17 cellular contexts compared by ENCODE assay signal in the genomic region with DNA sequence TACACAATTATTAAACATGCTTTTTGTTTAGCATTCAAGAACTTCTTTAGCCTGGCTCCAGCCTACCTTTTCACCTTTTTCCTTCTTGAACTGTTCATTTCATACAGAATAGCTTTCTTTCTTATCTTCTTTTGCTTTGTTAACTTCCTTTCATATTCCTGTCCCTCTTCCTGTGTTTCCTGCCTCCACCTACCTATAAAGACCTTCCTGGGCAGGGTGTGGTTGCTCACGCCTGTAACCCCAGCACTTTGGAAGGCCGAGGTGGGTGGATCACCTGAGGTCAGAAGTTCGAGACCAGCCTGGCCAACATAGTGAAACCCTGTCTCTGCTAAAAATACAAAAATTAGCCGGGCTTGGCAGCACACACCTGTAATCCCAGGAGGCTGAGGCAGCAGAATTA. TPM values are rescaled to one million over a fixed set of nuclear protein-coding genes. Genes with fewer than 3 reads are reported as not detected.
DNase-seq lines count a peak whose midpoint lies in the region; ATAC-seq and TF ChIP-seq lines count a peak whose summit lies in the region.
"Had no signal": no experiment of that assay in that cellular context is flagged by ENCODE, and none has a peak within 500 bp of the region (broad histone marks: within the 10 kb centered on the region; RNA-seq: fewer than 3 reads in every experiment).

No MANE protein-coding gene starts in this region.

- H4K20me1 ChIP-seq in GM23338 (replicated peaks; ENCODE audit: insufficient read depth), result peaks cover 68% of the 10 kb centered on the region

- peaks cover 65% of the 10 kb centered on the region for H3K4me1 Mint-ChIP-seq in CD4-positive, alpha-beta T cell (ENCODE audit: low read depth)
- peaks cover 2% of the 10 kb centered on the region; the same call in 1 of the 3 replicates for H3K4me1 Mint-ChIP-seq in GM23338
- peaks cover 36% of the 10 kb centered on the region for H3K4me1 Mint-ChIP-seq in activated naive CD8-positive, alpha-beta T cell treated with anti-CD3 and anti-CD28 coated beads for 36 hours
- H3K4me1 Mint-ChIP-seq in natural killer cell treated with Interleukin-12 subunit alpha and Interleukin-12 subunit beta and Interleukin-15 and Interleukin-18, amount 100 ng/mL, for 72 hours (ENCODE audit: low read depth in 2 of 2), result peaks cover 32 to 37% of the 10 kb centered on the region in 2 donors
- H3K4me1 Mint-ChIP-seq: CD14-positive monocyte had no signal

- H3K36me3 Mint-ChIP-seq in CD4-positive, alpha-beta T cell (ENCODE audit: low read depth), result peaks cover 90% of the 10 kb centered on the region
- H3K36me3 Mint-ChIP-seq in GM23338 (ENCODE audit: low read depth), result peaks cover 86% of the 10 kb centered on the region
- H3K36me3 Mint-ChIP-seq in activated naive CD8-positive, alpha-beta T cell treated with anti-CD3 and anti-CD28 coated beads for 36 hours, result peaks cover 26% of the 10 kb centered on the region
- peaks cover 33% of the 10 kb centered on the region for H3K36me3 Mint-ChIP-seq in natural killer cell treated with Interleukin-12 subunit alpha and Interleukin-12 subunit beta and Interleukin-15 and Interleukin-18, amount 100 ng/mL, for 72 hours

- no peak overlapping the region for H3K27ac ChIP-seq in CD4-positive, alpha-beta T cell (ENCODE audit: low read depth, low read length)
- H3K27ac ChIP-seq in GM23338 (ENCODE audit: low read depth), result no peak overlapping the region
- H3K27ac ChIP-seq in gastroesophageal sphincter, result peak overlapping the region in 1 of 4 donors; percentile 19

- 82% methylated on average over 2 of the region's 4 CpGs; no CpG with 5 or more reads in 1 of the 2 donors for WGBS in gastroesophageal sphincter (ENCODE audit: low coverage in 1 of 2), 2 donors

- no peak for TF ChIP-seq EP300 in gastroesophageal sphincter (IDR thresholded peaks at IDR 0.05)

- no peaks in the 10 kb centered on the region for H3K27me3 ChIP-seq in CD4-positive, alpha-beta T cell (ENCODE audit: control insufficient read depth, insufficient read depth, low read length)
- H3K27me3 ChIP-seq in GM23338 (ENCODE audit: insufficient read depth) (no peaks in the 10 kb centered on the region), gastroesophageal sphincter (no peaks in the 10 kb centered on the region)
- H3K27me3 ChIP-seq: MG63 had no signal

- H3K4me3 ChIP-seq in GM23338 (no peak overlapping the region), gastroesophageal sphincter (no peak overlapping the region)
- H3K4me3 ChIP-seq: MG63 had no signal

- POLR2A ChIA-PET in CD4-positive, alpha-beta T cell (lab: Charles Lee), result interaction anchor here (1.0 to 1.3 kb wide), 2 partner anchors 16 to 23 kb away, joined by 4 read pairs; no protein-coding TSS in a partner anchor

- peak overlapping the region; percentile 67 for H3K27ac Mint-ChIP-seq in CD4-positive, alpha-beta T cell
- H3K27ac Mint-ChIP-seq in GM23338, result no peak overlapping the region
- H3K27ac Mint-ChIP-seq in activated naive CD8-positive, alpha-beta T cell treated with anti-CD3 and anti-CD28 coated beads for 36 hours, result peak overlapping the region; percentile 9
- peak overlapping the region; percentile 71 to 92 for H3K27ac Mint-ChIP-seq in natural killer cell treated with Interleukin-12 subunit alpha and Interleukin-12 subunit beta and Interleukin-15 and Interleukin-18, amount 100 ng/mL, for 72 hours

- no peak overlapping the region for H3K4me2 ChIP-seq in GM23338

- no peaks in the 10 kb centered on the region for H3K9me3 ChIP-seq in CD4-positive, alpha-beta T cell (ENCODE audit: control insufficient read depth, low read length)
- H3K9me3 ChIP-seq in gastroesophageal sphincter, result no peaks in the 10 kb centered on the region
- H3K9me3 ChIP-seq: MG63 had no signal

- CTCF ChIA-PET in CD4-positive, alpha-beta T cell (lab: Charles Lee), result interaction anchor here (0.8 to 1.3 kb wide), 3 partner anchors 8 to 14 kb away, joined by 3 read pairs; no protein-coding TSS in a partner anchor

- TF ChIP-seq POLR2A in gastroesophageal sphincter (IDR thresholded peaks at IDR 0.05), result no peak

- H2AFZ ChIP-seq in GM23338, result no peak overlapping the region

- peaks cover 7% of the 10 kb centered on the region; the same call in 1 of the 2 replicates for H3F3A ChIP-seq in GM23338 (replicated peaks; ENCODE audit: low read depth)

- no peaks in the 10 kb centered on the region for H3K27me3 Mint-ChIP-seq in CD4-positive, alpha-beta T cell
- H3K27me3 Mint-ChIP-seq in GM23338 (ENCODE audit: insufficient read depth, low read depth, poor library complexity), result no peaks in the 10 kb centered on the region
- no peaks in the 10 kb centered on the region for H3K27me3 Mint-ChIP-seq in activated naive CD8-positive, alpha-beta T cell treated with anti-CD3 and anti-CD28 coated beads for 36 hours
- no peaks in the 10 kb centered on the region for H3K27me3 Mint-ChIP-seq in natural killer cell treated with Interleukin-12 subunit alpha and Interleukin-12 subunit beta and Interleukin-15 and Interleukin-18, amount 100 ng/mL, for 72 hours

- H3K9me2 ChIP-seq in GM23338 (ENCODE audit: insufficient read depth), result no peaks in the 10 kb centered on the region

- H3K79me2 ChIP-seq in GM23338 (replicated peaks; ENCODE audit: insufficient read depth), result peaks cover 98% of the 10 kb centered on the region

- H3K36me3 ChIP-seq in GM23338 (ENCODE audit: insufficient read depth) (peaks cover 81% of the 10 kb centered on the region), gastroesophageal sphincter (peaks cover 4 to 76% of the 10 kb centered on the region in 2 donors)

- no peak for DNase-seq in CD4-positive, alpha-beta T cell
- no peak for DNase-seq in GM23338 (ENCODE audit: low spot score)
- no peak for DNase-seq in activated naive CD8-positive, alpha-beta T cell treated with anti-CD3 and anti-CD28 coated beads for 36 hours
- DNase-seq in natural killer cell treated with Interleukin-12 subunit alpha and Interleukin-12 subunit beta and Interleukin-15 and Interleukin-18, amount 100 ng/mL, for 72 hours (ENCODE audit: low spot score), result no peak
- DNase-seq in hepatic stellate cell (ENCODE audit: low spot score), result no peak
- no peak for DNase-seq in stimulated activated naive CD8-positive, alpha-beta T cell treated with anti-CD3 and anti-CD28 coated beads, Interleukin-15, Interleukin-2, amounts not matched to agents 100 U/mL and 50 U/mL, for 24 hours
- DNase-seq: activated CD8-positive, alpha-beta memory T cell treated with anti-CD3 and anti-CD28 coated beads for 24 hours; glutamatergic neuron; islet precursor cell; MG63; midbrain; NCI-H2029; posterior cingulate gyrus; stimulated activated CD4-positive, alpha-beta T cell treated with anti-CD3 and anti-CD28 coated beads, Interleukin-12 subunit alpha, Interleukin-12 subunit beta, amount 100 ng/mL, for 4 hours; T1000 had no signal

- no peak for ATAC-seq in CD4-positive, alpha-beta T cell (ENCODE audit: poor library complexity)
- ATAC-seq in GM23338 (no peak), gastroesophageal sphincter (no peak)
- ATAC-seq in natural killer cell treated with Interleukin-12 subunit alpha and Interleukin-12 subunit beta and Interleukin-15 and Interleukin-18, amount 100 ng/mL, for 72 hours, result no peak
- no peak for ATAC-seq in stimulated activated naive CD8-positive, alpha-beta T cell treated with anti-CD3 and anti-CD28 coated beads, Interleukin-15, Interleukin-2, amounts not matched to agents 100 U/mL and 50 U/mL, for 24 hours

- TF ChIP-seq CTCF in CD4-positive, alpha-beta T cell (IDR thresholded peaks at IDR 0.05), result no peak
- TF ChIP-seq CTCF in GM23338 (conservative IDR thresholded peaks at IDR 0.05; ENCODE audit: low read depth in 2 of 2), result no peak
- no peak for TF ChIP-seq CTCF in gastroesophageal sphincter (IDR thresholded peaks at IDR 0.05)

- intact Hi-C loops in CD4-positive, alpha-beta T cell (cut with DNase I, micrococcal nuclease), result loop anchor here (5.0 kb wide), 2 partner anchors 33 to 77 kb away; partner anchors contain the start of gene NAT10 (in 1 of the 2)

- H3K4me3 Mint-ChIP-seq in CD4-positive, alpha-beta T cell, result no peak overlapping the region
- no peak overlapping the region for H3K4me3 Mint-ChIP-seq in GM23338
- no peak overlapping the region for H3K4me3 Mint-ChIP-seq in activated naive CD8-positive, alpha-beta T cell treated with anti-CD3 and anti-CD28 coated beads for 36 hours
- peak overlapping the region; percentile 25 for H3K4me3 Mint-ChIP-seq in natural killer cell treated with Interleukin-12 subunit alpha and Interleukin-12 subunit beta and Interleukin-15 and Interleukin-18, amount 100 ng/mL, for 72 hours
- H3K4me3 Mint-ChIP-seq: CD14-positive monocyte had no signal

- H3K4me1 ChIP-seq in GM23338 (ENCODE audit: insufficient read depth), result no peaks in the 10 kb centered on the region
- peaks cover 0 to 35% (median 3%) of the 10 kb centered on the region in 3 donors for H3K4me1 ChIP-seq in gastroesophageal sphincter

- no peaks in the 10 kb centered on the region for H3K9me3 Mint-ChIP-seq in CD4-positive, alpha-beta T cell
- no peaks in the 10 kb centered on the region for H3K9me3 Mint-ChIP-seq in GM23338
- no peaks in the 10 kb centered on the region for H3K9me3 Mint-ChIP-seq in activated naive CD8-positive, alpha-beta T cell treated with anti-CD3 and anti-CD28 coated beads for 36 hours
- no peaks in the 10 kb centered on the region for H3K9me3 Mint-ChIP-seq in natural killer cell treated with Interleukin-12 subunit alpha and Interleukin-12 subunit beta and Interleukin-15 and Interleukin-18, amount 100 ng/mL, for 72 hours
- H3K9me3 Mint-ChIP-seq: CD14-positive monocyte had no signal

TF ChIP-seq in GM23338, 12 proteins besides CTCF, POLR2A, EP300 and RAD21:
- no peak for TF ChIP-seq ZNF114 (CRISPR knock-in tag; IDR thresholded peaks at IDR 0.05)
- 0 out of 2 replicates have a peak, but pooled peaks have one; percentile 9 for TF ChIP-seq POLR2AphosphoS5 (IDR thresholded peaks at IDR 0.05; ENCODE audit: low read depth)

RNA-seq across cellular contexts. Expression of gene CAPRIN1, which starts 22.9 kb away (rescaled TPM):
- total RNA-seq in CD4-positive, alpha-beta T cell, result 100 to 1,000 TPM; 107 TPM
- 365 and 368 TPM in 2 replicates for total RNA-seq in GM23338 (2014; rRNA removed; shearing (Covaris generic))
- polyA plus RNA-seq in GM23338 (2016; fragmentation: Nextera tagmentation; extraction: Ambion mirVana), result 113 and 119 TPM in 2 replicates
- 100 to 1,000 TPM; 313 to 342 TPM for total RNA-seq in activated naive CD8-positive, alpha-beta T cell treated with anti-CD3 and anti-CD28 coated beads for 36 hours
- 100 to 1,000 TPM; 228 to 234 TPM for total RNA-seq in natural killer cell treated with Interleukin-12 subunit alpha and Interleukin-12 subunit beta and Interleukin-15 and Interleukin-18, amount 100 ng/mL, for 72 hours
- 100 to 1,000 TPM in 3 of 4 donors, 10 to 100 TPM in 1; 94.5 to 132 (median 115) TPM for total RNA-seq in gastroesophageal sphincter

RNA-seq across cellular contexts. Expression of gene NAT10, which starts 31.0 kb away (rescaled TPM):
- total RNA-seq in CD4-positive, alpha-beta T cell, result 10 to 100 TPM; 50.1 to 55.6 TPM
- total RNA-seq in GM23338 (2014; rRNA removed; shearing (Covaris generic)), result 55.5 and 58.8 TPM in 2 replicates
- polyA plus RNA-seq in GM23338 (2016; fragmentation: Nextera tagmentation; extraction: Ambion mirVana), result 44.1 and 47.6 TPM in 2 replicates
- 100 to 1,000 TPM; 160 to 169 TPM for total RNA-seq in activated naive CD8-positive, alpha-beta T cell treated with anti-CD3 and anti-CD28 coated beads for 36 hours
- 100 to 1,000 TPM in 1 of 2 donors, 10 to 100 TPM in 1; 93.6 to 135 TPM for total RNA-seq in natural killer cell treated with Interleukin-12 subunit alpha and Interleukin-12 subunit beta and Interleukin-15 and Interleukin-18, amount 100 ng/mL, for 72 hours
- 10 to 100 TPM; 19.9 to 27.5 (median 21.6) TPM for total RNA-seq in gastroesophageal sphincter
